In genomic region chr6:161434921-161435411, GRCh38 we compare ENCODE assay signal across 10 cellular contexts.
A peak's percentile ranks its signal among the peaks of the same experiment; 100 is the strongest.
DNase-seq lines count a peak whose midpoint lies in the region; ATAC-seq and TF ChIP-seq lines count a peak whose summit lies in the region.
"Had no signal": no experiment of that assay in that cellular context is flagged by ENCODE, and none has a peak within 500 bp of the region (broad histone marks: within the 10 kb centered on the region; RNA-seq: fewer than 3 reads in every experiment).

No MANE protein-coding gene starts in this region.

- H3K4me2 ChIP-seq in skeletal muscle satellite cell (ENCODE audit: low read length) = peak overlapping the region; percentile 76

- H3K9ac ChIP-seq in skeletal muscle satellite cell (ENCODE audit: low read depth, low read length) = peak overlapping the region; percentile 83

- H3K4me3 ChIP-seq in skeletal muscle satellite cell (ENCODE audit: low read length) = peak overlapping the region; percentile 43

- peak overlapping the region; percentile 4 to 74 (median 33) for H3K4me3 Mint-ChIP-seq in brain
- no peak overlapping the region for H3K4me3 Mint-ChIP-seq in activated naive CD4-positive, alpha-beta T cell treated with anti-CD3 and anti-CD28 coated beads, Interleukin-2, amount 10 ng/mL, durations not matched to agents 7 days and 5 days
- H3K4me3 Mint-ChIP-seq: activated CD4-positive, alpha-beta T cell treated with anti-CD3 and anti-CD28 coated beads, Interleukin-2, amount 10 ng/mL, durations not matched to agents 24 days and 14 days had no signal

- H3K9me3 ChIP-seq in skeletal muscle satellite cell (replicated peaks; ENCODE audit: low read length) = no peaks in the 10 kb centered on the region

- H3K36me3 ChIP-seq in skeletal muscle satellite cell (ENCODE audit: insufficient read depth, low read length) = no peaks in the 10 kb centered on the region

- peaks cover 59% of the 10 kb centered on the region for H3K4me1 Mint-ChIP-seq in brain
- no peaks in the 10 kb centered on the region for H3K4me1 Mint-ChIP-seq in activated naive CD4-positive, alpha-beta T cell treated with anti-CD3 and anti-CD28 coated beads, Interleukin-2, amount 10 ng/mL, durations not matched to agents 7 days and 5 days

- DNase-seq in H4 (ENCODE audit: low spot score) (peak; percentile 55), inferior parietal cortex (ENCODE audit: extremely low spot score) (peak; percentile 51), HPDE6-E6E7 (ENCODE audit: extremely low spot score) (no peak), NCI-H2196 (lab: John Stamatoyannopoulos, UW; ENCODE audit: unreplicated experiment) (no peak)
- DNase-seq in activated naive CD4-positive, alpha-beta T cell treated with anti-CD3 and anti-CD28 coated beads, Interleukin-2, amount 10 ng/mL, durations not matched to agents 7 days and 5 days = no peak
- DNase-seq: activated CD4-positive, alpha-beta T cell treated with anti-CD3 and anti-CD28 coated beads, Interleukin-2, amount 10 ng/mL, durations not matched to agents 24 days and 14 days; stimulated activated CD4-positive, alpha-beta T cell treated with anti-CD3 and anti-CD28 coated beads, Interleukin-1b, Interleukin-23, amount 100 ng/mL, for 48 hours had no signal

- no peaks in the 10 kb centered on the region for H3K27me3 Mint-ChIP-seq in brain
- no peaks in the 10 kb centered on the region for H3K27me3 Mint-ChIP-seq in activated naive CD4-positive, alpha-beta T cell treated with anti-CD3 and anti-CD28 coated beads, Interleukin-2, amount 10 ng/mL, durations not matched to agents 7 days and 5 days
- H3K27me3 Mint-ChIP-seq: activated CD4-positive, alpha-beta T cell treated with anti-CD3 and anti-CD28 coated beads, Interleukin-2, amount 10 ng/mL, durations not matched to agents 24 days and 14 days had no signal

- CTCF ChIA-PET in activated naive CD4-positive, alpha-beta T cell treated with anti-CD3 and anti-CD28 coated beads, Interleukin-2, amount 10 ng/mL, durations not matched to agents 7 days and 5 days (lab: Charles Lee) = interaction anchor here (1.0 to 1.2 kb wide), 2 partner anchors 16 to 61 kb away, joined by 4 read pairs; no protein-coding TSS in a partner anchor

- peaks cover 4% of the 10 kb centered on the region for H3K36me3 Mint-ChIP-seq in brain
- H3K36me3 Mint-ChIP-seq in activated naive CD4-positive, alpha-beta T cell treated with anti-CD3 and anti-CD28 coated beads, Interleukin-2, amount 10 ng/mL, durations not matched to agents 7 days and 5 days = no peaks in the 10 kb centered on the region

- peaks cover 57% of the 10 kb centered on the region for H3K4me1 ChIP-seq in skeletal muscle satellite cell (ENCODE audit: control insufficient read depth, insufficient read depth, low read length)

- no peak for TF ChIP-seq CTCF in brain (conservative IDR thresholded peaks at IDR 0.05)

- H3K9me3 Mint-ChIP-seq in brain = peaks cover 0 to 7% (median 3%) of the 10 kb centered on the region in 5 experiments
- H3K9me3 Mint-ChIP-seq in activated naive CD4-positive, alpha-beta T cell treated with anti-CD3 and anti-CD28 coated beads, Interleukin-2, amount 10 ng/mL, durations not matched to agents 7 days and 5 days = no peaks in the 10 kb centered on the region
- H3K9me3 Mint-ChIP-seq: activated CD4-positive, alpha-beta T cell treated with anti-CD3 and anti-CD28 coated beads, Interleukin-2, amount 10 ng/mL, durations not matched to agents 24 days and 14 days had no signal

- no peak for ATAC-seq in HG03135 (IDR thresholded peaks at IDR 0.05; ENCODE audit: unreplicated experiment)

- H3K27me3 ChIP-seq in skeletal muscle satellite cell (ENCODE audit: control insufficient read depth, insufficient read depth, low read length) = no peaks in the 10 kb centered on the region

- peak overlapping the region; percentile 9 to 89 (median 60) for H3K27ac Mint-ChIP-seq in brain
- H3K27ac Mint-ChIP-seq in activated naive CD4-positive, alpha-beta T cell treated with anti-CD3 and anti-CD28 coated beads, Interleukin-2, amount 10 ng/mL, durations not matched to agents 7 days and 5 days = no peak overlapping the region
- H3K27ac Mint-ChIP-seq: activated CD4-positive, alpha-beta T cell treated with anti-CD3 and anti-CD28 coated beads, Interleukin-2, amount 10 ng/mL, durations not matched to agents 24 days and 14 days had no signal

Comparison
In these comparisons a context has a peak if more than half of its experiments do, and no peak if none do; other contexts are left out.
1. DNase-seq: peak in H4 (single experiment) and inferior parietal cortex (single experiment); none in HPDE6-E6E7 (single experiment), activated naive CD4-positive, alpha-beta T cell treated with anti-CD3 and anti-CD28 coated beads, Interleukin-2, amount 10 ng/mL, durations not matched to agents 7 days and 5 days (single experiment) and NCI-H2196 (single experiment).